ENCODE assay signal across 16 cellular contexts in the genomic region with DNA sequence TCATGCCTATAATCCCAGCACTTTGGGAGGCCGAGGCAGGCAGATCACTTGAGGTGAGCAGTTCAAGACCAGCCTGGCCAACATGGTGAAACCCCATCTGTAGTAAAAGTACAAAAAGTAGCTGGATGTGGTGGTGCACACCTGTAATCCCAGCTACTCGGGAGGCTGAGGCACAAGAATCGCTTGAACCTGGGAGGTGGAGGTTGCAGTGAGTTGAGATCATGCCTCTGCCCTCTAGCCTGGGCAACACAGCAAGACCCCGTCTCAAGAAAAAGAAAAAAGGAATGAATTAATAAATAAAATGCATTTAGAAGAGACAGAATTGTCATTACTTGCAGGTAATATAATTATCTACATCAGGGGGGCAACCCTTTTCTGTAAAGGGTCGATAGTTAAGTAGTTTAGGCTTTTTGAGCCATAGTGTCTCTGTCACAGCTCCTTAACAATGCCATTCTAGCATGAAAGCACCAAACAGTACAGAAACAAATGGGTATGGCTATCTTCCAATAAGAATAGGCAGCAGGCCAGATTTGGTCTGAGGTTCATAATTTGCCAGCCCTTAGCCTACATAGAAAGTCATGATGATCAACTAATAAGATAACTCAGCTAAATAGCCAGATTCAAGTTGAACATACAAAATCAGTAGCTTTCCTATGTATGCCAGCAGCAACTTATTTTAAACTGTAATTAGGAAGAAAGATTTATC. TPM values are rescaled to one million over a fixed set of nuclear protein-coding genes. Genes with fewer than 3 reads are reported as not detected.
DNase-seq lines count a peak whose midpoint lies in the region; ATAC-seq, FAIRE-seq and TF ChIP-seq lines count a peak whose summit lies in the region.
"Had no signal": no experiment of that assay in that cellular context is flagged by ENCODE, and none has a peak within 500 bp of the region (broad histone marks: within the 10 kb centered on the region; RNA-seq: fewer than 3 reads in every experiment).

No MANE protein-coding gene starts in this region.

- no peak for ATAC-seq in K562
- ATAC-seq in HG02588 (IDR thresholded peaks at IDR 0.05; ENCODE audit: unreplicated experiment): no peak

- H3K36me3 ChIP-seq in K562 (ENCODE audit: control insufficient read depth, insufficient read depth, low read length): peaks cover 36% of the 10 kb centered on the region; the same call in 2 of the 3 replicates
- H3K36me3 ChIP-seq in spleen: peaks cover 0 to 71% (median 22%) of the 10 kb centered on the region in 6 donors

- TF ChIP-seq POLR2A in K562 (conservative IDR thresholded peaks at IDR 0.05) (no peak), spleen (IDR thresholded peaks at IDR 0.05) (no peak)

- H3K27ac ChIP-seq in K562 (ENCODE audit: extremely low read depth, low read depth, low read length) (no peak overlapping the region), spleen (no peak overlapping the region)
- H3K27ac ChIP-seq: RWPE1, sigmoid colon had no signal

- FAIRE-seq in K562 (lab: Jason Lieb, UNC): peak; percentile 11
- FAIRE-seq: islet of Langerhans had no signal

- WGBS in K562 (ENCODE audit: insufficient coverage, low coverage, missing lambda C conversion rate): 97% methylated on average over 5 of the region's 5 CpGs
- WGBS in spleen, 5 donors: 92 to 96% (median 92%) methylated on average over 5 of the region's 5 CpGs

- peak; percentile 9 for DNase-seq in COR-L47 (lab: John Stamatoyannopoulos, UW)
- DNase-seq in LHCN-M2 (ENCODE audit: low read depth): peak; percentile 5
- DNase-seq in K562 (ENCODE audit: extremely low read depth in 1 of 4, low spot score in 3 of 4): no peak
- peak; percentile 42 for DNase-seq in midbrain (lab: John Stamatoyannopoulos, UW)
- no peak for DNase-seq in spleen
- DNase-seq in DMS153 treated with DMSO at 0.1 percent for 48 hours (lab: John Stamatoyannopoulos, UW; ENCODE audit: unreplicated experiment): no peak
- no peak for DNase-seq in T1000 (lab: John Stamatoyannopoulos, UW)
- DNase-seq: CD4-positive, alpha-beta memory T cell; cortex of kidney; foreskin melanocyte; KG1; NCI-H2227 treated with DMSO at 0.1 percent for 48 hours; sigmoid colon had no signal

- intact Hi-C loops in K562 (cut with micrococcal nuclease) (no loop called here), spleen (cut with DNase I; ENCODE audit: low total_unique reads) (no loop called here)

- H3K4me2 ChIP-seq in K562 (ENCODE audit: insufficient read depth, low read length): no peak overlapping the region

- POLR2A ChIA-PET in K562 (lab: Yijun Ruan, JAX): no interaction called here

- H4K20me1 ChIP-seq in K562 (replicated peaks; ENCODE audit: control insufficient read depth, insufficient read depth, low read length): no peaks in the 10 kb centered on the region

- BruUV-seq in K562 (replicated peaks; lab: Mats Ljungman, UMichigan): no TSS peak

- no peak for TF ChIP-seq EP300 in K562 (IDR thresholded peaks at IDR 0.05; ENCODE audit: low read length)

- CTCF ChIA-PET in K562 (lab: Yijun Ruan, JAX; ENCODE audit: low intra/inter-chr PET ratio): no interaction called here

- H3K4me1 ChIP-seq in K562 (replicated peaks in 1 of 2; ENCODE audit: control insufficient read depth in 2 of 2, insufficient read depth in 2 of 2, low read length in 2 of 2) (no peaks in the 10 kb centered on the region), spleen (peaks cover 0 to 28% (median 4%) of the 10 kb centered on the region in 6 donors)

- no peaks in the 10 kb centered on the region for H3K27me3 ChIP-seq in K562 (ENCODE audit: control insufficient read depth in 2 of 2, insufficient read depth in 2 of 2, low read length in 2 of 2)
- no peaks in the 10 kb centered on the region for H3K27me3 ChIP-seq in spleen (replicated peaks in 1 of 7)
- H3K27me3 ChIP-seq: sigmoid colon had no signal

- no peak overlapping the region for H3K4me3 ChIP-seq in K562
- H3K4me3 ChIP-seq in spleen: no peak overlapping the region
- H3K4me3 ChIP-seq: sigmoid colon had no signal

- no peak overlapping the region for H2AFZ ChIP-seq in K562 (ENCODE audit: low read depth, low read length)

- no peaks in the 10 kb centered on the region for H3K9me3 ChIP-seq in K562 (replicated peaks; ENCODE audit: control insufficient read depth, insufficient read depth, low read depth, low read length)
- H3K9me3 ChIP-seq in spleen: no peaks in the 10 kb centered on the region
- H3K9me3 ChIP-seq: sigmoid colon had no signal

- H3K79me2 ChIP-seq in K562 (ENCODE audit: control insufficient read depth, insufficient read depth, low read length): peaks cover 8% of the 10 kb centered on the region; the same call in 1 of the 3 replicates

- no peak for TF ChIP-seq RAD21 in K562 (CRISPR knock-in tag; conservative IDR thresholded peaks at IDR 0.05 in 1 of 2, IDR thresholded peaks at IDR 0.05 in 1 of 2)

- no peaks in the 10 kb centered on the region for H3K9me1 ChIP-seq in K562 (ENCODE audit: control insufficient read depth, insufficient read depth, low read length)

- TF ChIP-seq CTCF in K562 (IDR thresholded peaks at IDR 0.05 in 2 of 3, conservative IDR thresholded peaks at IDR 0.05 in 1 of 3; ENCODE audit: insufficient read depth in 2 of 3, low read depth in 1 of 3, low read length in 3 of 3) (no peak), spleen (IDR thresholded peaks at IDR 0.05 in 8 of 11, conservative IDR thresholded peaks at IDR 0.05 in 3 of 11) (no peak)

- in situ Hi-C loops in K562 (cut with MboI): no loop called here

- H3K9ac ChIP-seq in K562 (ENCODE audit: insufficient read depth in 1 of 2, low read depth in 2 of 2, low read length in 2 of 2): no peak overlapping the region

TF ChIP-seq in K562, 482 proteins besides CTCF, POLR2A, EP300 and RAD21:
- TF ChIP-seq, protein P1, sequence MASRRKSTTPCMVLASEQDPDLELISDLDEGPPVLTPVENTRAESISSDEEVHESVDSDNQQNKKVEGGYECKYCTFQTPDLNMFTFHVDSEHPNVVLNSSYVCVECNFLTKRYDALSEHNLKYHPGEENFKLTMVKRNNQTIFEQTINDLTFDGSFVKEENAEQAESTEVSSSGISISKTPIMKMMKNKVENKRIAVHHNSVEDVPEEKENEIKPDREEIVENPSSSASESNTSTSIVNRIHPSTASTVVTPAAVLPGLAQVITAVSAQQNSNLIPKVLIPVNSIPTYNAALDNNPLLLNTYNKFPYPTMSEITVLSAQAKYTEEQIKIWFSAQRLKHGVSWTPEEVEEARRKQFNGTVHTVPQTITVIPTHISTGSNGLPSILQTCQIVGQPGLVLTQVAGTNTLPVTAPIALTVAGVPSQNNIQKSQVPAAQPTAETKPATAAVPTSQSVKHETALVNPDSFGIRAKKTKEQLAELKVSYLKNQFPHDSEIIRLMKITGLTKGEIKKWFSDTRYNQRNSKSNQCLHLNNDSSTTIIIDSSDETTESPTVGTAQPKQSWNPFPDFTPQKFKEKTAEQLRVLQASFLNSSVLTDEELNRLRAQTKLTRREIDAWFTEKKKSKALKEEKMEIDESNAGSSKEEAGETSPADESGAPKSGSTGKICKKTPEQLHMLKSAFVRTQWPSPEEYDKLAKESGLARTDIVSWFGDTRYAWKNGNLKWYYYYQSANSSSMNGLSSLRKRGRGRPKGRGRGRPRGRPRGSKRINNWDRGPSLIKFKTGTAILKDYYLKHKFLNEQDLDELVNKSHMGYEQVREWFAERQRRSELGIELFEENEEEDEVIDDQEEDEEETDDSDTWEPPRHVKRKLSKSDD (conservative IDR thresholded peaks at IDR 0.05; ENCODE audit: low read length): no peak
- no peak for TF ChIP-seq U2AF2 (optimal IDR thresholded peaks at IDR 0.05; ENCODE audit: low read depth, low read length)
- peak; percentile 25; the same call in 1 of the 2 replicates for TF ChIP-seq ZNF121 (CRISPR knock-in tag; conservative IDR thresholded peaks at IDR 0.05)
- no peak for TF ChIP-seq ZNF253 (CRISPR knock-in tag; conservative IDR thresholded peaks at IDR 0.05)
- no peak for TF ChIP-seq NCOA6 (IDR thresholded peaks at IDR 0.05)
TF ChIP-seq in K562: peak in this region for 1.

RNA-seq across cellular contexts. Expression of a gene that starts 56.8 kb away (rescaled TPM):
- total RNA-seq in LHCN-M2 (2014; rRNA removed) (10.8 and 13.4 TPM in 2 replicates), K562 (2014; rRNA removed) (4.4 and 5.2 TPM in 2 replicates), K562 (2014; rRNA removed; fragmentation: Illumina TruSeq; extraction: Trizol) (7.7 and 8.9 TPM in 2 replicates), K562 (2015; rRNA removed; fragmentation: Illumina TruSeq; extraction: Trizol) (8.6 and 8.7 TPM in 2 replicates), K562 (2021) (19.8 and 21.6 TPM in 2 replicates), spleen (10 to 100 TPM; 23.8 to 42.4 (median 32.8) TPM)
- 8.3 TPM for polyA plus RNA-seq in LHCN-M2 (2012)
- total RNA-seq in K562 (2011; cell fraction: chromatin; rRNA removed; ENCODE audit: low replicate concordance): 21.2 and 49.5 TPM in 2 replicates
- total RNA-seq in K562 (2011; cell fraction: nucleolus; rRNA removed): 12.0 and 13.0 TPM in 2 replicates
- total RNA-seq in K562 (2011; cell fraction: nucleoplasm; rRNA removed): 21.8 and 22.7 TPM in 2 replicates
- polyA plus RNA-seq in K562 (2011; rRNA removed) (6.1 and 11.4 TPM in 2 replicates), K562 (2014; fragmentation: Illumina TruSeq; extraction: Trizol) (18.3 and 21.3 TPM in 2 replicates), K562 (2014; fragmentation: Nextera tagmentation; extraction: Ambion mirVana) (1 to 10 TPM; 1.5 to 4.4 TPM), K562 (2014; rRNA removed) (6.7 and 7.9 TPM in 2 replicates), spleen (1 to 10 TPM; 3.8 to 7.4 (median 4.3) TPM)
- polyA plus RNA-seq in K562 (2011; cell fraction: cytosol; rRNA removed): 5.5 and 7.2 TPM in 2 replicates
- polyA plus RNA-seq in K562 (2011; cell fraction: nucleus; rRNA removed): 11.6 and 12.5 TPM in 2 replicates
- 11.7 and 12.8 TPM in 2 replicates for polyA plus RNA-seq in K562 (2012)
- 9.5 and 14.1 TPM in 2 replicates for polyA minus RNA-seq in K562 (2011; rRNA and poly(A)+ RNA removed)
- 10.0 and 10.3 TPM in 2 replicates for polyA minus RNA-seq in K562 (2011; cell fraction: cytosol; rRNA and poly(A)+ RNA removed)
- 9.8 and 18.9 TPM in 2 replicates for polyA minus RNA-seq in K562 (2011; cell fraction: nucleus; rRNA and poly(A)+ RNA removed)

Comparison
In these comparisons a context has a peak if more than half of its experiments do, and no peak if none do; other contexts are left out.
1. DNase-seq: peak in COR-L47 (single experiment), LHCN-M2 (single experiment) and midbrain (single experiment); none in K562 (0 of 4), spleen (single experiment), DMS153 treated with DMSO at 0.1 percent for 48 hours (single experiment) and T1000 (single experiment).